In the genomic region with DNA sequence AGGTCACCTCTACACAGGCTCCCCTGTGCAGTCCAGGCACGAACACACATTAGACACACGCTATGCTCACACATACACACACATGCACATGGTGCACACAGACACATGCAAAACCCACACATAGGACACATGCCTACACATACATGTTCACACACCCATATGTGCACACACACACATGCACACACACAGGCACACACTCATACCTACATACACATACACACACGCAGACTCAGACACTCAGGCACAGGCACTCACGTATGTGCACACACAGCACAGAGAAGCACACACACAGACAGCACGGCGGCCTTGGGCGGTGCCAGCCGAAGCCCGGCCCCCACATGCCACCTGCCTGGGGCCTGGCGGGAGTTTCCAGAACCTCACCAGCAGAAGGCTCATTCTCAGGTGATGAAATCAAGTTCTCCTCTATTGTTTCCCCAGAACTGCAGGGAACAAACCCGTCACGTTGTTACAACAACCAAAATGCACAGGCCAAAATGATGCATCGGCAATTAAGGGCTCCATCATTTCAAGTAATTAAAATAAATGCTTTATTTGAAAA, we compare ENCODE assay signal across 16 cellular contexts. TPM values are rescaled to one million over a fixed set of nuclear protein-coding genes. Genes with fewer than 3 reads are reported as not detected.
A peak's percentile ranks its signal among the peaks of the same experiment; 100 is the strongest.
DNase-seq lines count a peak whose midpoint lies in the region; ATAC-seq and TF ChIP-seq lines count a peak whose summit lies in the region.
"Had no signal": no experiment of that assay in that cellular context is flagged by ENCODE, and none has a peak within 500 bp of the region (broad histone marks: within the 10 kb centered on the region; RNA-seq: fewer than 3 reads in every experiment).

No MANE protein-coding gene starts in this region.

- no peak for ATAC-seq in activated CD8-positive, alpha-beta memory T cell treated with anti-CD3 and anti-CD28 coated beads, Interleukin-2, amount 10 ng/mL, durations not matched to agents 7 days and 5 days
- ATAC-seq in left lobe of liver (peak; percentile 66), upper lobe of left lung (ENCODE audit: low FRiP score in 2 of 2) (no peak), GM21360 (IDR thresholded peaks at IDR 0.05; ENCODE audit: unreplicated experiment) (no peak)

- no peak for TF ChIP-seq POLR2A in upper lobe of left lung (IDR thresholded peaks at IDR 0.05)

- H3K4me3 Mint-ChIP-seq in activated CD8-positive, alpha-beta memory T cell treated with anti-CD3 and anti-CD28 coated beads, Interleukin-2, amount 10 ng/mL, durations not matched to agents 7 days and 5 days: no peak overlapping the region
- H3K4me3 Mint-ChIP-seq: activated CD4-positive, alpha-beta memory T cell treated with anti-CD3 and anti-CD28 coated beads for 36 hours; immature natural killer cell had no signal

- H3K36me3 ChIP-seq in upper lobe of left lung: no peaks in the 10 kb centered on the region
- H3K36me3 ChIP-seq: brain microvascular endothelial cell, ovary had no signal

- POLR2A ChIA-PET in RWPE1 (lab: Yijun Ruan, JAX; ENCODE audit: low non-redundant PET): no interaction called here

- TF ChIP-seq EP300 in upper lobe of left lung (IDR thresholded peaks at IDR 0.05): no peak

- no peaks in the 10 kb centered on the region for H3K36me3 Mint-ChIP-seq in activated CD8-positive, alpha-beta memory T cell treated with anti-CD3 and anti-CD28 coated beads, Interleukin-2, amount 10 ng/mL, durations not matched to agents 7 days and 5 days
- H3K36me3 Mint-ChIP-seq: activated CD4-positive, alpha-beta memory T cell treated with anti-CD3 and anti-CD28 coated beads for 36 hours had no signal

- H3K27me3 ChIP-seq in upper lobe of left lung: no peaks in the 10 kb centered on the region
- H3K27me3 ChIP-seq: brain microvascular endothelial cell, ovary had no signal

- WGBS in upper lobe of left lung, 2 donors: 91 to 93% methylated on average over 10 to 13 of the region's 13 CpGs

- H3K9me3 Mint-ChIP-seq in activated CD8-positive, alpha-beta memory T cell treated with anti-CD3 and anti-CD28 coated beads, Interleukin-2, amount 10 ng/mL, durations not matched to agents 7 days and 5 days (ENCODE audit: low read depth): no peaks in the 10 kb centered on the region
- H3K9me3 Mint-ChIP-seq: activated CD4-positive, alpha-beta memory T cell treated with anti-CD3 and anti-CD28 coated beads for 36 hours; immature natural killer cell had no signal

- CTCF ChIA-PET in activated CD8-positive, alpha-beta memory T cell treated with anti-CD3 and anti-CD28 coated beads, Interleukin-2, amount 10 ng/mL, durations not matched to agents 7 days and 5 days (lab: Charles Lee): no interaction called here
- CTCF ChIA-PET in RWPE1 (lab: Yijun Ruan, JAX): interaction anchor here (0.7 kb wide), 1 partner anchor 51 kb away, joined by 3 read pairs; no protein-coding TSS in a partner anchor

- no peaks in the 10 kb centered on the region for H3K4me1 Mint-ChIP-seq in activated CD8-positive, alpha-beta memory T cell treated with anti-CD3 and anti-CD28 coated beads, Interleukin-2, amount 10 ng/mL, durations not matched to agents 7 days and 5 days
- H3K4me1 Mint-ChIP-seq: immature natural killer cell had no signal

- H3K27me3 Mint-ChIP-seq in activated CD8-positive, alpha-beta memory T cell treated with anti-CD3 and anti-CD28 coated beads, Interleukin-2, amount 10 ng/mL, durations not matched to agents 7 days and 5 days: no peaks in the 10 kb centered on the region
- H3K27me3 Mint-ChIP-seq: activated CD4-positive, alpha-beta memory T cell treated with anti-CD3 and anti-CD28 coated beads for 36 hours had no signal

- H3K27ac ChIP-seq in RWPE1: peak overlapping the region; percentile 69
- no peak overlapping the region for H3K27ac ChIP-seq in upper lobe of left lung
- H3K27ac ChIP-seq: brain microvascular endothelial cell, ovary had no signal

- DNase-seq in activated CD8-positive, alpha-beta memory T cell treated with anti-CD3 and anti-CD28 coated beads, Interleukin-2, amount 10 ng/mL, durations not matched to agents 7 days and 5 days: peak; percentile 26
- no peak for DNase-seq in activated CD8-positive, alpha-beta memory T cell treated with anti-CD3 and anti-CD28 coated beads, Interleukin-2, amount 50 U/mL, for 48 hours
- DNase-seq in RWPE1 (ENCODE audit: low spot score) (peak; percentile 34), left lobe of liver (ENCODE audit: low spot score) (peak; percentile 75), upper lobe of left lung (peak; percentile 22 to 86), RKO (ENCODE audit: low spot score) (no peak), SKM-1 treated with dmso at 0.1 percent for 144 hours (lab: John Stamatoyannopoulos, UW; ENCODE audit: unreplicated experiment) (no peak)
- DNase-seq: activated CD4-positive, alpha-beta memory T cell treated with anti-CD3 and anti-CD28 coated beads for 36 hours; brain microvascular endothelial cell; Calu3; effector memory CD4-positive, alpha-beta T cell; foreskin melanocyte; immature natural killer cell; NCI-H524 treated with DMSO at 0.1 percent for 48 hours had no signal

- TF ChIP-seq CTCF in RWPE1 (conservative IDR thresholded peaks at IDR 0.05; ENCODE audit: low read depth) (no peak), upper lobe of left lung (IDR thresholded peaks at IDR 0.05) (no peak)

- H3K9me3 ChIP-seq in upper lobe of left lung: no peaks in the 10 kb centered on the region
- H3K9me3 ChIP-seq: ovary had no signal

- H3K27ac Mint-ChIP-seq in activated CD8-positive, alpha-beta memory T cell treated with anti-CD3 and anti-CD28 coated beads, Interleukin-2, amount 10 ng/mL, durations not matched to agents 7 days and 5 days: no peak overlapping the region
- H3K27ac Mint-ChIP-seq: activated CD4-positive, alpha-beta memory T cell treated with anti-CD3 and anti-CD28 coated beads for 36 hours had no signal

- H3K4me1 ChIP-seq in upper lobe of left lung: peaks cover 0 to 16% (median 8%) of the 10 kb centered on the region in 4 donors

- no peak overlapping the region for H3K4me3 ChIP-seq in upper lobe of left lung
- H3K4me3 ChIP-seq: ovary had no signal

RNA-seq across cellular contexts. Expression of gene GNB1L, which starts 31.0 kb away (rescaled TPM):
- 10 to 100 TPM; 13.7 to 14.7 TPM for total RNA-seq in activated CD8-positive, alpha-beta memory T cell treated with anti-CD3 and anti-CD28 coated beads, Interleukin-2, amount 10 ng/mL, durations not matched to agents 7 days and 5 days
- 4.3 TPM for total RNA-seq in left lobe of liver
- total RNA-seq in upper lobe of left lung: 10 to 100 TPM in 1 of 6 donors, 1 to 10 TPM in 4, under 1 TPM in 1; 0.78 to 11.1 (median 6.8) TPM

RNA-seq across cellular contexts. Expression of gene RTL10, which starts 31.0 kb away (rescaled TPM):
- 10 to 100 TPM; 12.8 to 15.9 TPM for total RNA-seq in activated CD8-positive, alpha-beta memory T cell treated with anti-CD3 and anti-CD28 coated beads, Interleukin-2, amount 10 ng/mL, durations not matched to agents 7 days and 5 days
- total RNA-seq in left lobe of liver (9.4 TPM), upper lobe of left lung (10 to 100 TPM; 16.4 to 27.4 (median 24.1) TPM)

Comparison
In these comparisons a context has a peak if more than half of its experiments do, and no peak if none do; other contexts are left out.
1. DNase-seq: peak in activated CD8-positive, alpha-beta memory T cell treated with anti-CD3 and anti-CD28 coated beads, Interleukin-2, amount 10 ng/mL, durations not matched to agents 7 days and 5 days (single experiment), RWPE1 (single experiment), left lobe of liver (single experiment) and upper lobe of left lung (2 of 2); none in activated CD8-positive, alpha-beta memory T cell treated with anti-CD3 and anti-CD28 coated beads, Interleukin-2, amount 50 U/mL, for 48 hours (single experiment), RKO (single experiment) and SKM-1 treated with dmso at 0.1 percent for 144 hours (single experiment).